8 cellular contexts compared by ENCODE assay signal in genomic region chr10:28677889-28678686, GRCh38. TPM values are rescaled to one million over a fixed set of nuclear protein-coding genes. Genes with fewer than 3 reads are reported as not detected.
DNase-seq lines count a peak whose midpoint lies in the region; ATAC-seq, FAIRE-seq and TF ChIP-seq lines count a peak whose summit lies in the region.

No MANE protein-coding gene starts in this region.

- intact Hi-C loops in activated T-helper 2 cell treated with anti-CD3 and anti-CD28 coated beads, Interferon-gamma antibody, Interleukin-2, Interleukin-4, amounts not matched to agents 10 μg/mL and 5 μg/mL and 100 μg/mL, durations not matched to agents 14 hours and 24 hours and 36 hours (cut with micrococcal nuclease) = loop anchor here (5.0 to 10.0 kb wide), 4 partner anchors 146 to 1436 kb away; partner anchors contain the start of genes ACBD5, MKX and WAC

- H2BK15ac ChIP-seq in neuronal stem cell (ENCODE audit: low read length) = peak overlapping the region; percentile 76

- H3K4me3 Mint-ChIP-seq in activated T-helper 2 cell treated with anti-CD3 and anti-CD28 coated beads, Interferon-gamma antibody, Interleukin-2, Interleukin-4, amounts not matched to agents 10 μg/mL and 5 μg/mL and 100 μg/mL, durations not matched to agents 14 hours and 24 hours and 36 hours (ENCODE audit: low read depth) = peak overlapping the region; percentile 74

- no peaks in the 10 kb centered on the region for H3K9me2 ChIP-seq in Loucy (replicated peaks; ENCODE audit: low read depth, low read length)

- H3K27ac ChIP-seq in gastroesophageal sphincter = peak overlapping the region in 3 of 4 donors; percentile 67 to 76 (median 67)
- no peak overlapping the region for H3K27ac ChIP-seq in neuronal stem cell (replicated peaks; ENCODE audit: low read length)

- no peak overlapping the region for H3K4ac ChIP-seq in neuronal stem cell (ENCODE audit: low read length)

- no peaks in the 10 kb centered on the region for H3K79me2 ChIP-seq in Loucy (ENCODE audit: insufficient read depth, low read length)

- WGBS in gastroesophageal sphincter (ENCODE audit: low coverage in 1 of 2), 2 donors = 37 to 40% methylated on average over 1 to 4 of the region's 53 CpGs
- no CpG with 5 or more reads among the region's 53 CpGs for whole genome bisulfite sequencing in neuronal stem cell (ENCODE audit: extremely low coverage in 2 of 2, insufficient read length in 2 of 2, insufficient replicate concordance in 1 of 2), 2 donors

- DNase-seq in activated T-helper 2 cell treated with anti-CD3 and anti-CD28 coated beads, Interferon-gamma antibody, Interleukin-2, Interleukin-4, amounts not matched to agents 10 μg/mL and 5 μg/mL and 100 μg/mL, durations not matched to agents 14 hours and 24 hours and 36 hours (ENCODE audit: low spot score) = peak; percentile 10
- DNase-seq in neuronal stem cell (ENCODE audit: low spot score) = no peak
- DNase-seq in urothelium cell line (ENCODE audit: low spot score) = no peak

- no peak for TF ChIP-seq POLR2A in gastroesophageal sphincter (IDR thresholded peaks at IDR 0.05)

- FAIRE-seq in urothelium cell line (lab: Jason Lieb, UNC) = no peak

- H2AFZ ChIP-seq in Loucy (ENCODE audit: low read length) (peak overlapping the region; percentile 84), neuronal stem cell (ENCODE audit: low read length) (peak overlapping the region; percentile 97)

- H4K20me1 ChIP-seq in Loucy (ENCODE audit: insufficient read depth, low read length, poor library complexity, severe bottlenecking) = no peaks in the 10 kb centered on the region

- H2BK120ac ChIP-seq in neuronal stem cell (ENCODE audit: low read depth, low read length) = peak overlapping the region; percentile 62

- peak overlapping the region; percentile 23 for H3K23ac ChIP-seq in neuronal stem cell (ENCODE audit: low read depth, low read length, poor library complexity)

- peaks cover 74% of the 10 kb centered on the region for H3K27me3 Mint-ChIP-seq in activated T-helper 2 cell treated with anti-CD3 and anti-CD28 coated beads, Interferon-gamma antibody, Interleukin-2, Interleukin-4, amounts not matched to agents 10 μg/mL and 5 μg/mL and 100 μg/mL, durations not matched to agents 14 hours and 24 hours and 36 hours (ENCODE audit: low read depth)

- H4K91ac ChIP-seq in neuronal stem cell (ENCODE audit: low read depth, low read length, poor library complexity) = no peak overlapping the region

- H4K8ac ChIP-seq in neuronal stem cell (ENCODE audit: low read depth, low read length) = no peak overlapping the region

- TF ChIP-seq CTCF in Loucy (conservative IDR thresholded peaks at IDR 0.05; ENCODE audit: low read length) (no peak), gastroesophageal sphincter (IDR thresholded peaks at IDR 0.05) (no peak)

- peaks cover 24% of the 10 kb centered on the region for H3K4me1 ChIP-seq in Loucy (ENCODE audit: insufficient read depth, low read length, poor library complexity, severe bottlenecking)
- H3K4me1 ChIP-seq in gastroesophageal sphincter = peaks cover 0 to 41% (median 0%) of the 10 kb centered on the region in 3 donors
- H3K4me1 ChIP-seq in neuronal stem cell (ENCODE audit: control insufficient read depth in 2 of 2, insufficient read depth in 1 of 2, low read depth in 1 of 2, low read length in 2 of 2) = peaks cover 6 to 7% of the 10 kb centered on the region in 2 donors

- H3K9me3 Mint-ChIP-seq in activated T-helper 2 cell treated with anti-CD3 and anti-CD28 coated beads, Interferon-gamma antibody, Interleukin-2, Interleukin-4, amounts not matched to agents 10 μg/mL and 5 μg/mL and 100 μg/mL, durations not matched to agents 14 hours and 24 hours and 36 hours = no peaks in the 10 kb centered on the region

- no peak overlapping the region for H2BK12ac ChIP-seq in neuronal stem cell (ENCODE audit: low read length)

- H3K9me3 ChIP-seq in Loucy (ENCODE audit: insufficient read depth, low read depth, low read length) = no peaks in the 10 kb centered on the region
- no peaks in the 10 kb centered on the region for H3K9me3 ChIP-seq in gastroesophageal sphincter
- H3K9me3 ChIP-seq in neuronal stem cell (replicated peaks in 1 of 2; ENCODE audit: control insufficient read depth in 2 of 2, insufficient read depth in 1 of 2, low read depth in 1 of 2, low read length in 2 of 2) = no peaks in the 10 kb centered on the region

- H3K9ac ChIP-seq in Loucy (ENCODE audit: low read depth, low read length, poor library complexity, severe bottlenecking) (peak overlapping the region; percentile 70), neuronal stem cell (ENCODE audit: low read depth, low read length, poor library complexity) (peak overlapping the region; percentile 85)

- H3K4me3 ChIP-seq in Loucy (ENCODE audit: low read length, poor library complexity, severe bottlenecking) (peak overlapping the region; percentile 73), gastroesophageal sphincter (peak overlapping the region; percentile 80 to 92), neuronal stem cell (ENCODE audit: low read length in 2 of 2) (peak overlapping the region; percentile 39 to 88)

- H3K79me1 ChIP-seq in neuronal stem cell (ENCODE audit: low read depth, low read length) = no peaks in the 10 kb centered on the region

- H2BK5ac ChIP-seq in neuronal stem cell (ENCODE audit: low read length) = no peak overlapping the region

- H3K36me3 ChIP-seq in Loucy (ENCODE audit: insufficient read depth, low read length) = no peaks in the 10 kb centered on the region
- no peaks in the 10 kb centered on the region for H3K36me3 ChIP-seq in gastroesophageal sphincter
- H3K36me3 ChIP-seq in neuronal stem cell (replicated peaks in 1 of 2; ENCODE audit: control insufficient read depth in 2 of 2, insufficient read depth in 2 of 2, low read length in 2 of 2) = no peaks in the 10 kb centered on the region

- H3K18ac ChIP-seq in neuronal stem cell (ENCODE audit: low read length) = peak overlapping the region; percentile 93

- H3K4me1 Mint-ChIP-seq in activated T-helper 2 cell treated with anti-CD3 and anti-CD28 coated beads, Interferon-gamma antibody, Interleukin-2, Interleukin-4, amounts not matched to agents 10 μg/mL and 5 μg/mL and 100 μg/mL, durations not matched to agents 14 hours and 24 hours and 36 hours (ENCODE audit: low read depth) = peaks cover 26% of the 10 kb centered on the region

- H3K4me2 ChIP-seq in Loucy (ENCODE audit: low read depth, low read length, poor library complexity, severe bottlenecking) = peak overlapping the region; percentile 92
- H3K4me2 ChIP-seq in neuronal stem cell (ENCODE audit: insufficient read depth, low read length, poor library complexity, severe bottlenecking) = peak overlapping the region; percentile 96

- H3K36me3 Mint-ChIP-seq in activated T-helper 2 cell treated with anti-CD3 and anti-CD28 coated beads, Interferon-gamma antibody, Interleukin-2, Interleukin-4, amounts not matched to agents 10 μg/mL and 5 μg/mL and 100 μg/mL, durations not matched to agents 14 hours and 24 hours and 36 hours (ENCODE audit: low read depth) = no peaks in the 10 kb centered on the region

- no peak overlapping the region for H2AK5ac ChIP-seq in neuronal stem cell (ENCODE audit: low read depth, low read length)

- H3K27me3 ChIP-seq in Loucy (ENCODE audit: insufficient read depth, low read length, poor library complexity, severe bottlenecking) (peaks cover 14% of the 10 kb centered on the region), gastroesophageal sphincter (peaks cover 61% of the 10 kb centered on the region), neuronal stem cell (ENCODE audit: control insufficient read depth in 3 of 3, insufficient read depth in 3 of 3, low read depth in 1 of 3, low read length in 3 of 3) (peaks cover 0 to 70% (median 47%) of the 10 kb centered on the region in 3 experiments)

- no peak for TF ChIP-seq EP300 in gastroesophageal sphincter (IDR thresholded peaks at IDR 0.05)

- peak overlapping the region; percentile 65 for H3K14ac ChIP-seq in neuronal stem cell (ENCODE audit: low read length)

- no peaks in the 10 kb centered on the region for H3F3A ChIP-seq in Loucy (ENCODE audit: low read depth)

- peak; percentile 15 for ATAC-seq in GM18873 (IDR thresholded peaks at IDR 0.05; ENCODE audit: low FRiP score, unreplicated experiment)
- ATAC-seq in gastroesophageal sphincter = no peak
- ATAC-seq in HG02885 (IDR thresholded peaks at IDR 0.05; ENCODE audit: poor library complexity, unreplicated experiment) = no peak
- no peak for ATAC-seq in GM21825 (IDR thresholded peaks at IDR 0.05; ENCODE audit: unreplicated experiment)

- H3K27ac Mint-ChIP-seq in activated T-helper 2 cell treated with anti-CD3 and anti-CD28 coated beads, Interferon-gamma antibody, Interleukin-2, Interleukin-4, amounts not matched to agents 10 μg/mL and 5 μg/mL and 100 μg/mL, durations not matched to agents 14 hours and 24 hours and 36 hours = no peak overlapping the region

RNA-seq across cellular contexts. Expression of gene BAMBI, which starts 0.8 kb away (rescaled TPM):
- 0.16 TPM in 2 replicates for total RNA-seq in activated T-helper 2 cell treated with anti-CD3 and anti-CD28 coated beads, Interferon-gamma antibody, Interleukin-2, Interleukin-4, amounts not matched to agents 10 μg/mL and 5 μg/mL and 100 μg/mL, durations not matched to agents 14 hours and 24 hours and 36 hours
- total RNA-seq in gastroesophageal sphincter = 1 to 10 TPM; 5.6 to 6.0 (median 5.8) TPM
- polyA plus RNA-seq in neuronal stem cell (2013, experiment 1 of 2) = 0.82 TPM
- polyA plus RNA-seq in neuronal stem cell (2013, experiment 2 of 2) = 0.71 TPM
